ENCODE assay signal across 14 cellular contexts in the genomic region with DNA sequence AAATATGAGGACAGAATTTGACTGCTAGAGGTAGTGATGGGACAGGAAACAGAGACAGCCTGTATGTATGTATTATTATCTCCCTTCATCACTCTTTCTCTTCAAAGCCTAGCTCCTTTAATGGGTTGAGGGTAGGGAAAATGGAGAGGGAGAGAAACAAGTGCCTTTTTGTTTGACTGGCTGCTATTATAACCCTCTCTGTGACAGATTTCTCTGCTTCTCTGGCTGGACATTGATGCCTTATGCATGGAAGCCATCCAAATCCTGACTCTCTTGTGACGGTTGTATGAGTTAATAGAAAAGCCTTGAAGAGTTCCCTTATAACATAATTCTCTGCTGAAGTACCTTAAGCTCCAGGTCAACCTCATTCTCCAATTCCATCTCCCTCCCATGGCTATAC.
DNase-seq lines count a peak whose midpoint lies in the region; ATAC-seq, FAIRE-seq and TF ChIP-seq lines count a peak whose summit lies in the region.
"Had no signal": no experiment of that assay in that cellular context is flagged by ENCODE, and none has a peak within 500 bp of the region (broad histone marks: within the 10 kb centered on the region; RNA-seq: fewer than 3 reads in every experiment).

No MANE protein-coding gene starts in this region.

- H3K27me3 ChIP-seq in CD4-positive, alpha-beta T cell (ENCODE audit: control insufficient read depth, insufficient read depth, low read length) = no peaks in the 10 kb centered on the region
- H3K27me3 ChIP-seq in keratinocyte (ENCODE audit: control insufficient read depth, extremely low read depth, insufficient read depth, low read length) (no peaks in the 10 kb centered on the region), BE2C (no peaks in the 10 kb centered on the region)

- H3K4me1 Mint-ChIP-seq in CD4-positive, alpha-beta T cell (ENCODE audit: low read depth) = peaks cover 82% of the 10 kb centered on the region
- peaks cover 72% of the 10 kb centered on the region for H3K4me1 Mint-ChIP-seq in activated naive CD8-positive, alpha-beta T cell treated with anti-CD3 and anti-CD28 coated beads for 36 hours

- no peak for TF ChIP-seq POLR2A in H54 (IDR thresholded peaks at IDR 0.05; ENCODE audit: low read depth, low read length)

- no peak overlapping the region for H3K27ac ChIP-seq in CD4-positive, alpha-beta T cell (ENCODE audit: low read depth, low read length)
- H3K27ac ChIP-seq in keratinocyte (ENCODE audit: control insufficient read depth, insufficient read depth, low read length) = no peak overlapping the region

- no peaks in the 10 kb centered on the region for H3K9me1 ChIP-seq in keratinocyte (ENCODE audit: control insufficient read depth, extremely low read depth, insufficient read depth, low read length)

- no peak overlapping the region for H2AFZ ChIP-seq in keratinocyte (ENCODE audit: control insufficient read depth, low read length)

- ATAC-seq in CD4-positive, alpha-beta T cell (ENCODE audit: poor library complexity) = no peak

- no peak for TF ChIP-seq CTCF in CD4-positive, alpha-beta T cell (IDR thresholded peaks at IDR 0.05)
- no peak for TF ChIP-seq CTCF in keratinocyte (optimal IDR thresholded peaks at IDR 0.05 in 1 of 3, IDR thresholded peaks at IDR 0.05 in 1 of 3, conservative IDR thresholded peaks at IDR 0.05 in 1 of 3; ENCODE audit: extremely low read depth in 1 of 3, insufficient read depth in 2 of 3, low read length in 3 of 3)
- TF ChIP-seq CTCF in BE2C (IDR thresholded peaks at IDR 0.05; ENCODE audit: low read depth, low read length) = no peak

- H3K4me2 ChIP-seq in keratinocyte (ENCODE audit: control insufficient read depth, extremely low read depth, insufficient read depth, low read depth, low read length) = no peak overlapping the region

- peak overlapping the region; percentile 40 for H3K27ac Mint-ChIP-seq in CD4-positive, alpha-beta T cell
- peak overlapping the region; percentile 89 for H3K27ac Mint-ChIP-seq in activated naive CD8-positive, alpha-beta T cell treated with anti-CD3 and anti-CD28 coated beads for 36 hours
- H3K27ac Mint-ChIP-seq: T-helper 1 cell treated with Interleukin-12 subunit alpha and Interleukin-12 subunit beta and Interleukin-4 antibody, amounts not matched to agents 30 μg/mL and 1 μg/mL, for 36 hours had no signal

- intact Hi-C loops in CD4-positive, alpha-beta T cell (cut with DNase I, micrococcal nuclease) = no loop called here

- H3K36me3 ChIP-seq in keratinocyte (ENCODE audit: control insufficient read depth in 2 of 2, extremely low read depth in 1 of 2, insufficient read depth in 2 of 2, low read length in 2 of 2) = no peaks in the 10 kb centered on the region
- no peaks in the 10 kb centered on the region for H3K36me3 ChIP-seq in BE2C

- no peaks in the 10 kb centered on the region for H4K20me1 ChIP-seq in keratinocyte (ENCODE audit: control insufficient read depth, extremely low read depth, insufficient read depth, low read length)

- POLR2A ChIA-PET in CD4-positive, alpha-beta T cell (lab: Charles Lee) = interaction anchor here (1.5 kb wide), 1 partner anchor 282 kb away, joined by 3 read pairs; a partner anchor contains a TSS

- peak overlapping the region; percentile 47 for H3K4me3 Mint-ChIP-seq in CD4-positive, alpha-beta T cell
- no peak overlapping the region for H3K4me3 Mint-ChIP-seq in activated naive CD8-positive, alpha-beta T cell treated with anti-CD3 and anti-CD28 coated beads for 36 hours
- H3K4me3 Mint-ChIP-seq: T-helper 1 cell treated with Interleukin-12 subunit alpha and Interleukin-12 subunit beta and Interleukin-4 antibody, amounts not matched to agents 30 μg/mL and 1 μg/mL, for 36 hours had no signal

- H3K9me3 Mint-ChIP-seq in CD4-positive, alpha-beta T cell = peaks cover 1% of the 10 kb centered on the region
- H3K9me3 Mint-ChIP-seq in activated naive CD8-positive, alpha-beta T cell treated with anti-CD3 and anti-CD28 coated beads for 36 hours = peaks cover 15% of the 10 kb centered on the region
- H3K9me3 Mint-ChIP-seq: T-helper 1 cell treated with Interleukin-12 subunit alpha and Interleukin-12 subunit beta and Interleukin-4 antibody, amounts not matched to agents 30 μg/mL and 1 μg/mL, for 36 hours had no signal

- H3K9me3 ChIP-seq in CD4-positive, alpha-beta T cell (ENCODE audit: control insufficient read depth, low read length) = no peaks in the 10 kb centered on the region
- no peaks in the 10 kb centered on the region for H3K9me3 ChIP-seq in keratinocyte (ENCODE audit: control insufficient read depth, low read depth, low read length)
- no peaks in the 10 kb centered on the region for H3K9me3 ChIP-seq in BE2C

- FAIRE-seq in H54 (lab: Jason Lieb, UNC) (peak; percentile 45), keratinocyte (lab: Jason Lieb, UNC) (peak; percentile 5)

- no peak for DNase-seq in CD4-positive, alpha-beta T cell
- DNase-seq in H54 (ENCODE audit: insufficient read length, low spot score) (no peak), keratinocyte (ENCODE audit: low read depth, low spot score) (no peak), BE2C (no peak), DMS79 (lab: John Stamatoyannopoulos, UW) (no peak), kidney tubule cell (ENCODE audit: low spot score) (no peak)
- no peak for DNase-seq in activated naive CD8-positive, alpha-beta T cell treated with anti-CD3 and anti-CD28 coated beads for 36 hours
- no peak for DNase-seq in stimulated activated naive CD4-positive, alpha-beta T cell (lab: John Stamatoyannopoulos, UW)
- DNase-seq: activated CD4-positive, CD25-positive, alpha-beta regulatory T cell; dermis blood vessel endothelial cell; DMS53; NCI-H1105; posterior cingulate gyrus had no signal

- H3K79me2 ChIP-seq in keratinocyte (ENCODE audit: control insufficient read depth, insufficient read depth, low read length) = no peaks in the 10 kb centered on the region

- dilution Hi-C loops in keratinocyte (cut with MboI; ENCODE audit: extremely low pct_ligation_motif_present, low sequenced_read_pairs) = no loop called here

- CTCF ChIA-PET in CD4-positive, alpha-beta T cell (lab: Charles Lee) = no interaction called here

- no peaks in the 10 kb centered on the region for H3K27me3 Mint-ChIP-seq in CD4-positive, alpha-beta T cell
- no peaks in the 10 kb centered on the region for H3K27me3 Mint-ChIP-seq in activated naive CD8-positive, alpha-beta T cell treated with anti-CD3 and anti-CD28 coated beads for 36 hours

- H3K4me1 ChIP-seq in keratinocyte (ENCODE audit: control insufficient read depth, extremely low read depth, insufficient read depth, low read length) = peaks cover 11% of the 10 kb centered on the region
- H3K4me1 ChIP-seq in BE2C = no peaks in the 10 kb centered on the region

- no peaks in the 10 kb centered on the region for H3K36me3 Mint-ChIP-seq in CD4-positive, alpha-beta T cell (ENCODE audit: low read depth)
- peaks cover 29% of the 10 kb centered on the region for H3K36me3 Mint-ChIP-seq in activated naive CD8-positive, alpha-beta T cell treated with anti-CD3 and anti-CD28 coated beads for 36 hours

- H3K4me3 ChIP-seq in keratinocyte (ENCODE audit: control insufficient read depth in 2 of 3, extremely low read depth in 1 of 3, insufficient read depth in 2 of 3, low read depth in 1 of 3, low read length in 3 of 3) (no peak overlapping the region), BE2C (ENCODE audit: low read depth, low read length) (no peak overlapping the region)

- H3K9ac ChIP-seq in keratinocyte (ENCODE audit: control insufficient read depth, extremely low read depth, insufficient read depth, low read length) = no peak overlapping the region
